Comparison of ENCODE assay signal across 18 cellular contexts in the genomic region with DNA sequence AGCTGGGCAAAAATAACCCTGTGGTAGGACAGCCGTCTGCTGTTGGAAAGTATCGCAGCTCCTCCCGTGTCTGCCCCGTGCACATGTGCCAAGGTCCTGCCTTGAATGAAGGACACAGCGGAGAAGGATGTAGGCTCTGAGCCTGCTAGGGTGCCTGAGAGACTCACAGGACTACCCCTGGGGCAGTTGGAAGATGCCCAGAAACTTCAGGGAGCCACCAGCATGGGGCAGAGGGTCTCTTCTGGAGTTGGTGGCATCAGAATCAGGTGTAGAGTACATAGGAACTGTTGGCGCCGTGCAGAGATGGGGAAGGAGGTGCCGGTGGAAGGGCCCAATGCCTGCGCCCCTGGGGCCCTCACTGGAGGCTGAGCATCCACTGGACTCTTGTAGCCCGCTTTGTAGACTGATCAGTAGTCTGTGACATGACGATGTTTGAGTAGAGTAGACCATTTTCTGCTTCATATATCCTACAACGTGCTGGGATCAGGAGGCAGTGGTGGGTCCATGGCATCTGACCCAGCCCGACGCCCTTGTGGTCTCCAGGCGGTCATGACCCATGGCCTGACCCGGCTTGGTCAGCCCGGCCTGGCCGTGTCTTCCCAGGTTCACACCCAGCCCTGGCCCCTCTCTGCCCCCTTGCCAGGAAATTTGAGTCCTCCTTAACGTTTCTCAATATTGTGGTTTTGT. TPM values are rescaled to one million over a fixed set of nuclear protein-coding genes. Genes with fewer than 3 reads are reported as not detected.
DNase-seq lines count a peak whose midpoint lies in the region; ATAC-seq and TF ChIP-seq lines count a peak whose summit lies in the region.
"Had no signal": no experiment of that assay in that cellular context is flagged by ENCODE, and none has a peak within 500 bp of the region (broad histone marks: within the 10 kb centered on the region; RNA-seq: fewer than 3 reads in every experiment).

No MANE protein-coding gene starts in this region.

- H3K4me2 ChIP-seq in BLaER1 treated with 17β-estradiol and CSF1 and Interleukin-3, amounts not matched to agents 10 nM and 100 nM, result peak overlapping the region; percentile 39 to 100 (median 90)
- peak overlapping the region; percentile 88 for H3K4me2 ChIP-seq in OCI-LY7 (ENCODE audit: low read length)

- H3K9me3 ChIP-seq in BLaER1 treated with 17β-estradiol and CSF1 and Interleukin-3, amounts not matched to agents 10 nM and 100 nM (replicated peaks in 1 of 11), result no peaks in the 10 kb centered on the region
- no peaks in the 10 kb centered on the region for H3K9me3 ChIP-seq in OCI-LY7 (ENCODE audit: low read length)
- no peaks in the 10 kb centered on the region for H3K9me3 ChIP-seq in uterus
- H3K9me3 ChIP-seq: Caco-2 had no signal

- no TSS peak for BruUV-seq in OCI-LY7 (replicated peaks; lab: Mats Ljungman, UMichigan)

- peak overlapping the region in 4 of 11 experiments; percentile 9 to 39 (median 22); a peak in 3 of 22 replicates for H3K27ac ChIP-seq in BLaER1 treated with 17β-estradiol and CSF1 and Interleukin-3, amounts not matched to agents 10 nM and 100 nM
- H3K27ac ChIP-seq in OCI-LY7 (ENCODE audit: low read depth, low read length, poor library complexity, severe bottlenecking), result peak overlapping the region; percentile 100
- H3K27ac ChIP-seq in uterus, result no peak overlapping the region

- H3K36me3 Mint-ChIP-seq in activated CD8-positive, alpha-beta memory T cell treated with anti-CD3 and anti-CD28 coated beads, Interleukin-2, amount 10 ng/mL, durations not matched to agents 7 days and 5 days, result no peaks in the 10 kb centered on the region
- no peaks in the 10 kb centered on the region for H3K36me3 Mint-ChIP-seq in neural crest cell (ENCODE audit: low read depth)
- no peaks in the 10 kb centered on the region for H3K36me3 Mint-ChIP-seq in natural killer cell treated with Interleukin-12 subunit alpha and Interleukin-12 subunit beta and Interleukin-15 and Interleukin-18, amount 100 ng/mL, for 72 hours

- DNase-seq in activated CD8-positive, alpha-beta memory T cell treated with anti-CD3 and anti-CD28 coated beads, Interleukin-2, amount 50 U/mL, for 4 hours, result peak; percentile 9
- no peak for DNase-seq in activated CD8-positive, alpha-beta memory T cell treated with anti-CD3 and anti-CD28 coated beads, Interleukin-2, amount 10 ng/mL, durations not matched to agents 7 days and 5 days
- DNase-seq in OCI-LY7 (ENCODE audit: low spot score), result peak; percentile 46
- DNase-seq in neural crest cell (ENCODE audit: low read depth, low spot score), result no peak
- DNase-seq in germinal center (ENCODE audit: low spot score), result no peak
- DNase-seq in natural killer cell treated with Interleukin-12 subunit alpha and Interleukin-12 subunit beta and Interleukin-15 and Interleukin-18, amount 100 ng/mL, for 72 hours (ENCODE audit: low spot score), result no peak
- DNase-seq in uterus, result no peak
- DNase-seq: 8988T; Caco-2; DMS153; EL; NCI-H1436; NCI-H2029 treated with DMSO at 0.1 percent for 48 hours; NCI-H2171 treated with DMSO at 0.1 percent for 48 hours; NCI-H446 treated with DMSO at 0.1 percent for 48 hours; NK-92 treated with Interleukin-12 subunit alpha and Interleukin-12 subunit beta, amount 100 ng/mL, for 24 hours; RPMI8226 had no signal

- H3K9me2 ChIP-seq in OCI-LY7 (ENCODE audit: insufficient read depth, low read length), result no peaks in the 10 kb centered on the region

- intact Hi-C loops in OCI-LY7 (cut with micrococcal nuclease; ENCODE audit: unreplicated experiment) (no loop called here), uterus (cut with DNase I; ENCODE audit: low total_unique reads) (no loop called here)

- H3K4me3 Mint-ChIP-seq in activated CD8-positive, alpha-beta memory T cell treated with anti-CD3 and anti-CD28 coated beads, Interleukin-2, amount 10 ng/mL, durations not matched to agents 7 days and 5 days, result no peak overlapping the region
- H3K4me3 Mint-ChIP-seq in neural crest cell, result no peak overlapping the region
- H3K4me3 Mint-ChIP-seq in natural killer cell treated with Interleukin-12 subunit alpha and Interleukin-12 subunit beta and Interleukin-15 and Interleukin-18, amount 100 ng/mL, for 72 hours, result no peak overlapping the region

- peaks cover 0 to 24% (median 0%) of the 10 kb centered on the region in 11 experiments; a peak in 4 of 22 replicates for H4K20me1 ChIP-seq in BLaER1 treated with 17β-estradiol and CSF1 and Interleukin-3, amounts not matched to agents 10 nM and 100 nM
- no peaks in the 10 kb centered on the region for H4K20me1 ChIP-seq in OCI-LY7 (ENCODE audit: insufficient read depth, low read length)

- peaks cover 0 to 19% (median 0%) of the 10 kb centered on the region in 11 experiments; a peak in 9 of 22 replicates for H3K27me3 ChIP-seq in BLaER1 treated with 17β-estradiol and CSF1 and Interleukin-3, amounts not matched to agents 10 nM and 100 nM
- no peaks in the 10 kb centered on the region for H3K27me3 ChIP-seq in uterus

- no peaks in the 10 kb centered on the region for H3K27me3 Mint-ChIP-seq in activated CD8-positive, alpha-beta memory T cell treated with anti-CD3 and anti-CD28 coated beads, Interleukin-2, amount 10 ng/mL, durations not matched to agents 7 days and 5 days
- peaks cover 10% of the 10 kb centered on the region for H3K27me3 Mint-ChIP-seq in neural crest cell (ENCODE audit: low read depth)
- H3K27me3 Mint-ChIP-seq in natural killer cell treated with Interleukin-12 subunit alpha and Interleukin-12 subunit beta and Interleukin-15 and Interleukin-18, amount 100 ng/mL, for 72 hours, result peaks cover 0 to 2% of the 10 kb centered on the region in 2 donors

- H3K36me3 ChIP-seq in BLaER1 treated with 17β-estradiol and CSF1 and Interleukin-3, amounts not matched to agents 10 nM and 100 nM, result no peaks in the 10 kb centered on the region
- H3K36me3 ChIP-seq in OCI-LY7 (ENCODE audit: insufficient read depth, low read length) (no peaks in the 10 kb centered on the region), uterus (no peaks in the 10 kb centered on the region)

- H3K9me3 Mint-ChIP-seq in activated CD8-positive, alpha-beta memory T cell treated with anti-CD3 and anti-CD28 coated beads, Interleukin-2, amount 10 ng/mL, durations not matched to agents 7 days and 5 days (ENCODE audit: low read depth), result no peaks in the 10 kb centered on the region
- H3K9me3 Mint-ChIP-seq in neural crest cell, result no peaks in the 10 kb centered on the region
- no peaks in the 10 kb centered on the region for H3K9me3 Mint-ChIP-seq in natural killer cell treated with Interleukin-12 subunit alpha and Interleukin-12 subunit beta and Interleukin-15 and Interleukin-18, amount 100 ng/mL, for 72 hours

- no peak overlapping the region for H3K4me3 ChIP-seq in BLaER1 treated with 17β-estradiol and CSF1 and Interleukin-3, amounts not matched to agents 10 nM and 100 nM
- H3K4me3 ChIP-seq in OCI-LY7 (ENCODE audit: low read depth, low read length, poor library complexity, severe bottlenecking) (peak overlapping the region; percentile 96), uterus (no peak overlapping the region)

- POLR2A ChIA-PET in OCI-LY7 (lab: Charles Lee), result interaction anchor here (4.6 kb wide), 1 partner anchor 142 kb away, joined by 31 read pairs; no protein-coding TSS in a partner anchor

- H3K27ac Mint-ChIP-seq in activated CD8-positive, alpha-beta memory T cell treated with anti-CD3 and anti-CD28 coated beads, Interleukin-2, amount 10 ng/mL, durations not matched to agents 7 days and 5 days, result no peak overlapping the region
- peak overlapping the region; percentile 10 for H3K27ac Mint-ChIP-seq in neural crest cell (ENCODE audit: unreplicated experiment)
- H3K27ac Mint-ChIP-seq in natural killer cell treated with Interleukin-12 subunit alpha and Interleukin-12 subunit beta and Interleukin-15 and Interleukin-18, amount 100 ng/mL, for 72 hours, result peak overlapping the region in 1 of 2 donors; percentile 40

- H3K4me1 Mint-ChIP-seq in activated CD8-positive, alpha-beta memory T cell treated with anti-CD3 and anti-CD28 coated beads, Interleukin-2, amount 10 ng/mL, durations not matched to agents 7 days and 5 days, result peaks cover 27% of the 10 kb centered on the region
- peaks cover 24% of the 10 kb centered on the region for H3K4me1 Mint-ChIP-seq in neural crest cell
- peaks cover 18 to 22% of the 10 kb centered on the region in 2 donors for H3K4me1 Mint-ChIP-seq in natural killer cell treated with Interleukin-12 subunit alpha and Interleukin-12 subunit beta and Interleukin-15 and Interleukin-18, amount 100 ng/mL, for 72 hours (ENCODE audit: low read depth in 2 of 2)

- TF ChIP-seq CTCF in OCI-LY7 (conservative IDR thresholded peaks at IDR 0.05; ENCODE audit: low read length) (no peak), neural crest cell (conservative IDR thresholded peaks at IDR 0.05) (no peak), uterus (IDR thresholded peaks at IDR 0.05) (no peak)

- peaks cover 58 to 95% (median 90%) of the 10 kb centered on the region in 10 experiments for H3K4me1 ChIP-seq in BLaER1 treated with 17β-estradiol and CSF1 and Interleukin-3, amounts not matched to agents 10 nM and 100 nM
- H3K4me1 ChIP-seq in OCI-LY7 (ENCODE audit: insufficient read depth, low read length, poor library complexity, severe bottlenecking) (peaks cover 90% of the 10 kb centered on the region), uterus (no peaks in the 10 kb centered on the region)
- H3K4me1 ChIP-seq: Caco-2 had no signal

- H3K79me2 ChIP-seq in OCI-LY7 (ENCODE audit: insufficient read depth, low read depth, low read length), result peaks cover 48% of the 10 kb centered on the region; the same call in 1 of the 2 replicates

- no peak overlapping the region; a peak in 1 of 22 replicates for H3K9ac ChIP-seq in BLaER1 treated with 17β-estradiol and CSF1 and Interleukin-3, amounts not matched to agents 10 nM and 100 nM

- CTCF ChIA-PET in activated CD8-positive, alpha-beta memory T cell treated with anti-CD3 and anti-CD28 coated beads, Interleukin-2, amount 10 ng/mL, durations not matched to agents 7 days and 5 days (lab: Charles Lee), result interaction anchor here (2.5 kb wide), 1 partner anchor 48 kb away, joined by 8 read pairs; a partner anchor contains a TSS
- CTCF ChIA-PET in OCI-LY7 (lab: Charles Lee; ENCODE audit: unreplicated experiment), result no interaction called here

- no peak for TF ChIP-seq POLR2A in uterus (IDR thresholded peaks at IDR 0.05)

- H2AFZ ChIP-seq in OCI-LY7 (ENCODE audit: low read length), result peak overlapping the region; percentile 32; the same call in 1 of the 2 replicates

- ATAC-seq in activated CD8-positive, alpha-beta memory T cell treated with anti-CD3 and anti-CD28 coated beads, Interleukin-2, amount 10 ng/mL, durations not matched to agents 7 days and 5 days, result no peak
- no peak for ATAC-seq in natural killer cell treated with Interleukin-12 subunit alpha and Interleukin-12 subunit beta and Interleukin-15 and Interleukin-18, amount 100 ng/mL, for 72 hours

RNA-seq across cellular contexts. Expression of a gene that starts 5.3 kb away (rescaled TPM):
- 10 to 100 TPM; 30.0 to 35.8 TPM for total RNA-seq in activated CD8-positive, alpha-beta memory T cell treated with anti-CD3 and anti-CD28 coated beads, Interleukin-2, amount 10 ng/mL, durations not matched to agents 7 days and 5 days
- 43.4 and 59.5 TPM in 2 replicates for total RNA-seq in OCI-LY7 (2014; rRNA removed; shearing (Covaris generic))
- 39.0 and 42.0 TPM in 2 replicates for total RNA-seq in OCI-LY7 (2022)
- 36.8 and 39.6 TPM in 2 replicates for total RNA-seq in neural crest cell
- total RNA-seq in natural killer cell treated with Interleukin-12 subunit alpha and Interleukin-12 subunit beta and Interleukin-15 and Interleukin-18, amount 100 ng/mL, for 72 hours, result 10 to 100 TPM; 31.0 to 34.6 TPM
- total RNA-seq in uterus, result 10 to 100 TPM in 2 of 4 donors, 1 to 10 TPM in 2; 6.4 to 41.9 (median 17.5) TPM

RNA-seq across cellular contexts. Expression of a gene that starts 48.1 kb away (rescaled TPM):
- total RNA-seq in activated CD8-positive, alpha-beta memory T cell treated with anti-CD3 and anti-CD28 coated beads, Interleukin-2, amount 10 ng/mL, durations not matched to agents 7 days and 5 days, result 10 to 100 TPM; 11.5 to 13.9 TPM
- 15.2 and 21.6 TPM in 2 replicates for total RNA-seq in OCI-LY7 (2014; rRNA removed; shearing (Covaris generic))
- 16.0 and 17.9 TPM in 2 replicates for total RNA-seq in OCI-LY7 (2022)
- 11.3 and 13.1 TPM in 2 replicates for total RNA-seq in neural crest cell
- total RNA-seq in natural killer cell treated with Interleukin-12 subunit alpha and Interleukin-12 subunit beta and Interleukin-15 and Interleukin-18, amount 100 ng/mL, for 72 hours, result 10 to 100 TPM; 13.3 to 19.4 TPM
- total RNA-seq in uterus, result 10 to 100 TPM in 2 of 4 donors, 1 to 10 TPM in 1, under 1 TPM in 1; 0.51 to 17.9 (median 9.3) TPM

RNA-seq across cellular contexts. Expression of a gene that starts 48.4 kb away (rescaled TPM):
- 10 to 100 TPM; 45.0 to 52.2 TPM for total RNA-seq in activated CD8-positive, alpha-beta memory T cell treated with anti-CD3 and anti-CD28 coated beads, Interleukin-2, amount 10 ng/mL, durations not matched to agents 7 days and 5 days
- total RNA-seq in OCI-LY7 (2014; rRNA removed; shearing (Covaris generic)), result 26.8 and 36.5 TPM in 2 replicates
- total RNA-seq in OCI-LY7 (2022), result 71.0 and 71.7 TPM in 2 replicates
- total RNA-seq in neural crest cell, result 36.2 and 37.3 TPM in 2 replicates
- 10 to 100 TPM; 46.6 to 59.4 TPM for total RNA-seq in natural killer cell treated with Interleukin-12 subunit alpha and Interleukin-12 subunit beta and Interleukin-15 and Interleukin-18, amount 100 ng/mL, for 72 hours
- total RNA-seq in uterus, result 10 to 100 TPM; 10.5 to 43.2 (median 22.1) TPM

Comparison
In these comparisons a context has a peak if more than half of its experiments do, and no peak if none do; other contexts are left out.
1. DNase-seq: peak in activated CD8-positive, alpha-beta memory T cell treated with anti-CD3 and anti-CD28 coated beads, Interleukin-2, amount 50 U/mL, for 4 hours (single experiment) and OCI-LY7 (single experiment); none in activated CD8-positive, alpha-beta memory T cell treated with anti-CD3 and anti-CD28 coated beads, Interleukin-2, amount 10 ng/mL, durations not matched to agents 7 days and 5 days (single experiment), neural crest cell (single experiment), germinal center (single experiment), natural killer cell treated with Interleukin-12 subunit alpha and Interleukin-12 subunit beta and Interleukin-15 and Interleukin-18, amount 100 ng/mL, for 72 hours (single experiment) and uterus (0 of 2).